Comparison of ENCODE assay signal across 8 cellular contexts in genomic region chr18:3037423-3037915, GRCh38. TPM values are rescaled to one million over a fixed set of nuclear protein-coding genes. Genes with fewer than 3 reads are reported as not detected.
DNase-seq lines count a peak whose midpoint lies in the region; ATAC-seq, FAIRE-seq and TF ChIP-seq lines count a peak whose summit lies in the region.

No MANE protein-coding gene starts in this region.

- intact Hi-C loops in HCT116 (cut with micrococcal nuclease) (no loop called here), GM12878 (cut with micrococcal nuclease; ENCODE audit: unreplicated experiment) (no loop called here)

- peaks cover 22% of the 10 kb centered on the region for H3K4me1 Mint-ChIP-seq in activated CD8-positive, alpha-beta memory T cell treated with anti-CD3 and anti-CD28 coated beads, Interleukin-2, amount 10 ng/mL, durations not matched to agents 7 days and 5 days

- SMC1A ChIA-PET in GM12878 (lab: Charles Lee; ENCODE audit: uncharacterized antibody, unreplicated experiment): interaction anchor here (0.6 to 2.2 kb wide), 9 partner anchors 22 to 429 kb away, joined by 3 to 10 read pairs (median 3); no protein-coding TSS in a partner anchor

- BruUV-seq in HCT116 (replicated peaks; lab: Mats Ljungman, UMichigan) (no TSS peak), GM12878 (replicated peaks; lab: Mats Ljungman, UMichigan) (no TSS peak)

- no peaks in the 10 kb centered on the region for H3K9me3 ChIP-seq in HCT116 (ENCODE audit: control insufficient read depth in 1 of 2, insufficient read depth in 1 of 2, low read depth in 1 of 2, low read length in 2 of 2)
- H3K9me3 ChIP-seq in MG63: no peaks in the 10 kb centered on the region
- H3K9me3 ChIP-seq in GM12878 (replicated peaks; ENCODE audit: control insufficient read depth, insufficient read depth, low read length): no peaks in the 10 kb centered on the region

- H3K36me3 Mint-ChIP-seq in activated CD8-positive, alpha-beta memory T cell treated with anti-CD3 and anti-CD28 coated beads, Interleukin-2, amount 10 ng/mL, durations not matched to agents 7 days and 5 days: no peaks in the 10 kb centered on the region

- peak in 1 of 2 experiments; percentile 35; a peak in 1 of 4 replicates for TF ChIP-seq EP300 in GM12878 (IDR thresholded peaks at IDR 0.05; ENCODE audit: borderline replicate concordance in 1 of 2, control insufficient read depth in 1 of 2, low read depth in 2 of 2, low read length in 2 of 2)

- no peaks in the 10 kb centered on the region for H3K9me2 ChIP-seq in HCT116 (ENCODE audit: insufficient read depth)

- peak; percentile 99 for FAIRE-seq in GM12878 (lab: Jason Lieb, UNC)

- TF ChIP-seq POLR2A in HCT116 (IDR thresholded peaks at IDR 0.05; ENCODE audit: borderline replicate concordance, extremely low read depth, insufficient read depth, insufficient read length) (no peak), GM12878 (IDR thresholded peaks at IDR 0.05; ENCODE audit: low read depth, low read length) (peak; percentile 33; the same call in 1 of the 2 replicates)

- TF ChIP-seq RAD21 in HCT116 (IDR thresholded peaks at IDR 0.05; ENCODE audit: low read depth): no peak
- no peak for TF ChIP-seq RAD21 in GM12878 (IDR thresholded peaks at IDR 0.05; ENCODE audit: insufficient read depth, low read depth, low read length)

- 18% methylated on average over 4 of the region's 4 CpGs for WGBS in GM12878 (ENCODE audit: insufficient coverage, insufficient replicate concordance, low lambda C conversion rate, missing lambda C conversion rate)

- no peaks in the 10 kb centered on the region for H3K36me3 ChIP-seq in HCT116 (ENCODE audit: control insufficient read depth in 1 of 2, insufficient read depth in 2 of 2, low read length in 2 of 2)
- H3K36me3 ChIP-seq in MG63: no peaks in the 10 kb centered on the region
- no peaks in the 10 kb centered on the region for H3K36me3 ChIP-seq in GM12878 (ENCODE audit: control insufficient read depth in 2 of 2, insufficient read depth in 2 of 2, low read length in 1 of 2)

- TF ChIP-seq CTCF in HCT116 (IDR thresholded peaks at IDR 0.05 in 2 of 3, conservative IDR thresholded peaks at IDR 0.05 in 1 of 3; ENCODE audit: borderline replicate concordance in 1 of 3, insufficient read depth in 1 of 3, low read depth in 2 of 3, low read length in 2 of 3) (no peak), GM12878 (IDR thresholded peaks at IDR 0.05 in 2 of 3, conservative IDR thresholded peaks at IDR 0.05 in 1 of 3; ENCODE audit: control insufficient read depth in 2 of 3, extremely low read depth in 1 of 3, insufficient read depth in 1 of 3, low read depth in 3 of 3, low read length in 3 of 3) (no peak)

- in situ Hi-C loops in GM12878 (cut with MboI): no loop called here

- ATAC-seq in activated CD8-positive, alpha-beta memory T cell treated with anti-CD3 and anti-CD28 coated beads, Interleukin-2, amount 10 ng/mL, durations not matched to agents 7 days and 5 days: peak; percentile 99
- ATAC-seq in HCT116 (peak; percentile 47; the same call in 1 of the 2 replicates), GM12878 (peak; percentile 99)

- no peak overlapping the region for H3K4me3 Mint-ChIP-seq in activated CD8-positive, alpha-beta memory T cell treated with anti-CD3 and anti-CD28 coated beads, Interleukin-2, amount 10 ng/mL, durations not matched to agents 7 days and 5 days

- POLR2A ChIA-PET in HCT116 (lab: Charles Lee): interaction anchor here (0.6 to 1.2 kb wide), 3 partner anchors 23 to 103 kb away, joined by 3 read pairs; no protein-coding TSS in a partner anchor
- POLR2A ChIA-PET in GM12878 (lab: Charles Lee): interaction anchor here (0.5 to 1.3 kb wide), 2 partner anchors 59 to 137 kb away, joined by 4 read pairs; no protein-coding TSS in a partner anchor

- H3K4me1 ChIP-seq in HCT116 (ENCODE audit: control insufficient read depth in 1 of 2, insufficient read depth in 2 of 2, low read length in 2 of 2) (peaks cover 7% of the 10 kb centered on the region in 2 experiments), GM12878 (ENCODE audit: control insufficient read depth, insufficient read depth, low read length) (peaks cover 12% of the 10 kb centered on the region)

- H4K20me1 ChIP-seq in HCT116 (ENCODE audit: insufficient read depth) (no peaks in the 10 kb centered on the region), GM12878 (ENCODE audit: control insufficient read depth, insufficient read depth) (no peaks in the 10 kb centered on the region)

- RAD21 ChIA-PET in HCT116 (lab: Charles Lee; ENCODE audit: low non-redundant PET in 1 of 2, low total read pairs in 2 of 2, uncharacterized antibody in 2 of 2, unreplicated experiment in 2 of 2) (no interaction called here), GM12878 (lab: Charles Lee; ENCODE audit: unreplicated experiment) (interaction anchor here (0.6 to 1.0 kb wide), 2 partner anchors 25 to 936 kb away, joined by 3 to 4 read pairs; no protein-coding TSS in a partner anchor)

- H3K4me2 ChIP-seq in HCT116 (ENCODE audit: low read length) (peak overlapping the region; percentile 53), GM12878 (ENCODE audit: control insufficient read depth, insufficient read depth) (peak overlapping the region; percentile 67)

- H3K27ac Mint-ChIP-seq in activated CD8-positive, alpha-beta memory T cell treated with anti-CD3 and anti-CD28 coated beads, Interleukin-2, amount 10 ng/mL, durations not matched to agents 7 days and 5 days: peak overlapping the region; percentile 81

- H3K27ac ChIP-seq in HCT116 (ENCODE audit: low read depth, low read length) (no peak overlapping the region), GM12878 (ENCODE audit: control insufficient read depth, insufficient read depth) (peak overlapping the region; percentile 33)

- H2AFZ ChIP-seq in HCT116 (ENCODE audit: low read depth, low read length, poor library complexity, severe bottlenecking): peak overlapping the region; percentile 92
- H2AFZ ChIP-seq in GM12878 (ENCODE audit: control insufficient read depth, low read depth, low read length): peak overlapping the region; percentile 86

- H3K9ac ChIP-seq in HCT116 (ENCODE audit: low read length): peak overlapping the region; percentile 39; the same call in 1 of the 2 replicates
- H3K9ac ChIP-seq in GM12878 (ENCODE audit: control insufficient read depth, insufficient read depth, low read length): no peak overlapping the region

- CTCF ChIA-PET in activated CD8-positive, alpha-beta memory T cell treated with anti-CD3 and anti-CD28 coated beads, Interleukin-2, amount 10 ng/mL, durations not matched to agents 7 days and 5 days (lab: Charles Lee): interaction anchor here (0.7 to 1.5 kb wide), 7 partner anchors 8 to 43 kb away, joined by 3 to 7 read pairs (median 3); no protein-coding TSS in a partner anchor
- CTCF ChIA-PET in HCT116 (lab: Charles Lee): no interaction called here
- CTCF ChIA-PET in GM12878 (lab: Yijun Ruan, JAX): interaction anchor here (1.0 to 3.0 kb wide), 3 partner anchors 25 to 43 kb away, joined by 4 to 21 read pairs (median 7); no protein-coding TSS in a partner anchor

- H3K27me3 ChIP-seq in HCT116 (ENCODE audit: insufficient read depth, low read length) (no peaks in the 10 kb centered on the region), MG63 (no peaks in the 10 kb centered on the region), GM12878 (replicated peaks in 1 of 2; ENCODE audit: control insufficient read depth in 2 of 2, insufficient read depth in 2 of 2, low read length in 1 of 2) (no peaks in the 10 kb centered on the region)

- H3K79me2 ChIP-seq in HCT116 (ENCODE audit: insufficient read depth, low read length) (no peaks in the 10 kb centered on the region), GM12878 (ENCODE audit: control insufficient read depth, insufficient read depth, low read length) (no peaks in the 10 kb centered on the region)

- DNase-seq in activated CD8-positive, alpha-beta memory T cell treated with anti-CD3 and anti-CD28 coated beads, Interleukin-2, amount 10 ng/mL, durations not matched to agents 7 days and 5 days: peak; percentile 67
- DNase-seq in activated CD8-positive, alpha-beta memory T cell treated with anti-CD3 and anti-CD28 coated beads, Interleukin-2, amount 50 U/mL, for 4 hours: no peak
- peak; percentile 24 for DNase-seq in HCT116 (ENCODE audit: low read depth, low spot score)
- peak; percentile 38 for DNase-seq in MG63
- peak; percentile 77 for DNase-seq in GM12878 (ENCODE audit: low read depth, low spot score)
- peak; percentile 53 for DNase-seq in medulla oblongata (ENCODE audit: extremely low spot score)
- no peak for DNase-seq in stimulated activated CD4-positive, alpha-beta T cell treated with anti-CD3 and anti-CD28 coated beads, Interleukin-2, amount 100 ng/mL, for 48 hours
- no peak for DNase-seq in NCI-H524 (lab: John Stamatoyannopoulos, UW)

- no peaks in the 10 kb centered on the region for H3K9me3 Mint-ChIP-seq in activated CD8-positive, alpha-beta memory T cell treated with anti-CD3 and anti-CD28 coated beads, Interleukin-2, amount 10 ng/mL, durations not matched to agents 7 days and 5 days (ENCODE audit: low read depth)

- H3K4me3 ChIP-seq in HCT116 (replicated peaks in 1 of 2; ENCODE audit: low read depth in 1 of 2, low read length in 2 of 2) (no peak overlapping the region), MG63 (no peak overlapping the region), GM12878 (no peak overlapping the region)

- H3K27me3 Mint-ChIP-seq in activated CD8-positive, alpha-beta memory T cell treated with anti-CD3 and anti-CD28 coated beads, Interleukin-2, amount 10 ng/mL, durations not matched to agents 7 days and 5 days: no peaks in the 10 kb centered on the region

RNA-seq across cellular contexts. Expression of gene LPIN2, which starts 24.5 kb away (rescaled TPM):
- total RNA-seq in activated CD8-positive, alpha-beta memory T cell treated with anti-CD3 and anti-CD28 coated beads, Interleukin-2, amount 10 ng/mL, durations not matched to agents 7 days and 5 days: 10 to 100 TPM; 77.6 to 78.4 TPM
- 10.7 TPM for total RNA-seq in HCT116 (2021; ENCODE audit: unreplicated experiment)
- 9.2 and 9.7 TPM in 2 replicates for polyA plus RNA-seq in HCT116 (2012)
- total RNA-seq in MG63 (2014; rRNA removed; shearing (Covaris generic); ENCODE audit: low replicate concordance): 14.2 and 29.3 TPM in 2 replicates
- total RNA-seq in GM12878 (2013; cell fraction: nucleolus; rRNA removed): 45.1 and 47.9 TPM in 2 replicates
- 18.3 and 19.5 TPM in 2 replicates for total RNA-seq in GM12878 (2014; rRNA removed)
- total RNA-seq in GM12878 (2014; rRNA removed; fragmentation: Illumina TruSeq; extraction: Trizol): 14.8 and 17.2 TPM in 2 replicates
- 19.6 and 23.5 TPM in 2 replicates for total RNA-seq in GM12878 (2021)
- polyA plus RNA-seq in GM12878 (2011; ENCODE audit: low read depth): 14.1 TPM
- 28.0 and 32.0 TPM in 2 replicates for polyA plus RNA-seq in GM12878 (2011; rRNA removed)
- polyA plus RNA-seq in GM12878 (2011; cell fraction: cytosol; rRNA removed): 18.7 and 20.1 TPM in 2 replicates
- polyA plus RNA-seq in GM12878 (2011; cell fraction: nucleus; rRNA removed): 27.4 and 28.2 TPM in 2 replicates
- polyA plus RNA-seq in GM12878 (2012): 14.0 and 18.7 TPM in 2 replicates
- 19.1 and 24.1 TPM in 2 replicates for polyA plus RNA-seq in GM12878 (2014; fragmentation: Illumina TruSeq; extraction: Trizol)
- 1 to 10 TPM; 4.1 to 4.5 TPM for polyA plus RNA-seq in GM12878 (2014; fragmentation: Nextera tagmentation; extraction: Ambion mirVana)
- 13.7 and 17.1 TPM in 2 replicates for polyA plus RNA-seq in GM12878 (2014; rRNA removed)
- 10 to 100 TPM; 12.0 to 14.2 TPM for polyA plus RNA-seq in GM12878 (2016; fragmentation: Nextera tagmentation; extraction: Ambion mirVana)
- 24.7 and 26.7 TPM in 2 replicates for polyA minus RNA-seq in GM12878 (2011; rRNA and poly(A)+ RNA removed)
- polyA minus RNA-seq in GM12878 (2011; cell fraction: cytosol; rRNA and poly(A)+ RNA removed): 9.6 and 12.5 TPM in 2 replicates
- 10.8 and 17.7 TPM in 2 replicates for polyA minus RNA-seq in GM12878 (2011; cell fraction: nucleus; rRNA and poly(A)+ RNA removed)

Comparison
In these comparisons a context has a peak if more than half of its experiments do, and no peak if none do; other contexts are left out.
1. DNase-seq: peak in activated CD8-positive, alpha-beta memory T cell treated with anti-CD3 and anti-CD28 coated beads, Interleukin-2, amount 10 ng/mL, durations not matched to agents 7 days and 5 days (single experiment), HCT116 (single experiment), MG63 (single experiment), GM12878 (single experiment) and medulla oblongata (single experiment); none in activated CD8-positive, alpha-beta memory T cell treated with anti-CD3 and anti-CD28 coated beads, Interleukin-2, amount 50 U/mL, for 4 hours (single experiment), stimulated activated CD4-positive, alpha-beta T cell treated with anti-CD3 and anti-CD28 coated beads, Interleukin-2, amount 100 ng/mL, for 48 hours (0 of 2) and NCI-H524 (0 of 2).
2. ATAC-seq: peak in every context shown above with its lines; median percentile 99 in activated CD8-positive, alpha-beta memory T cell treated with anti-CD3 and anti-CD28 coated beads, Interleukin-2, amount 10 ng/mL, durations not matched to agents 7 days and 5 days; 99 in GM12878; 47 in HCT116.